In genomic region chr17:10062757-10063385, GRCh38 we compare ENCODE assay signal across 11 cellular contexts.
DNase-seq lines count a peak whose midpoint lies in the region; ATAC-seq and TF ChIP-seq lines count a peak whose summit lies in the region.
"Had no signal": no experiment of that assay in that cellular context is flagged by ENCODE, and none has a peak within 500 bp of the region (broad histone marks: within the 10 kb centered on the region; RNA-seq: fewer than 3 reads in every experiment).

No MANE protein-coding gene starts in this region.

- TF ChIP-seq CTCF in HEK293 (tag by site-specific recombination; IDR thresholded peaks at IDR 0.05) (no peak), ascending aorta (IDR thresholded peaks at IDR 0.05) (no peak)

- intact Hi-C loops in ascending aorta (cut with DNase I) = no loop called here
- intact Hi-C loops in naive thymus-derived CD4-positive, alpha-beta T cell (cut with micrococcal nuclease) = no loop called here
- intact Hi-C loops in activated T-helper 1 cell treated with anti-CD3 and anti-CD28 coated beads, Interleukin-12 subunit alpha, Interleukin-12 subunit beta, Interleukin-2, Interleukin-4 antibody, amounts not matched to agents 30 ng/mL and 10 ng/mL and 1 ng/mL, durations not matched to agents 14 hours and 24 hours and 36 hours (cut with micrococcal nuclease) = no loop called here

- peaks cover 0 to 21% (median 4%) of the 10 kb centered on the region in 11 donors for H3K9me3 Mint-ChIP-seq in naive thymus-derived CD4-positive, alpha-beta T cell
- H3K9me3 Mint-ChIP-seq in activated T-helper 1 cell treated with anti-CD3 and anti-CD28 coated beads, Interleukin-12 subunit alpha, Interleukin-12 subunit beta, Interleukin-2, Interleukin-4 antibody, amounts not matched to agents 30 ng/mL and 10 ng/mL and 1 ng/mL, durations not matched to agents 14 hours and 24 hours and 36 hours = no peaks in the 10 kb centered on the region

- POLR2A ChIA-PET in HEK293 (lab: Yijun Ruan, JAX) = no interaction called here
- POLR2A ChIA-PET in naive thymus-derived CD4-positive, alpha-beta T cell (lab: Charles Lee) = no interaction called here

- H3K9ac ChIP-seq in BLaER1 treated with 17β-estradiol and CSF1 and Interleukin-3, amounts not matched to agents 10 nM and 100 nM = peak overlapping the region; percentile 74 to 87 (median 83)

- ATAC-seq in naive thymus-derived CD4-positive, alpha-beta T cell = peak; percentile 63

- H3K4me2 ChIP-seq in BLaER1 treated with 17β-estradiol and CSF1 and Interleukin-3, amounts not matched to agents 10 nM and 100 nM = peak overlapping the region; percentile 86 to 95 (median 92)

- H3K4me3 Mint-ChIP-seq in naive thymus-derived CD4-positive, alpha-beta T cell = no peak overlapping the region
- no peak overlapping the region for H3K4me3 Mint-ChIP-seq in activated T-helper 1 cell treated with anti-CD3 and anti-CD28 coated beads, Interleukin-12 subunit alpha, Interleukin-12 subunit beta, Interleukin-2, Interleukin-4 antibody, amounts not matched to agents 30 ng/mL and 10 ng/mL and 1 ng/mL, durations not matched to agents 14 hours and 24 hours and 36 hours

- H3K36me3 ChIP-seq in BLaER1 treated with 17β-estradiol and CSF1 and Interleukin-3, amounts not matched to agents 10 nM and 100 nM = peaks cover 0 to 59% (median 24%) of the 10 kb centered on the region in 11 experiments; a peak in 18 of 22 replicates
- H3K36me3 ChIP-seq in HEK293 (ENCODE audit: control insufficient read depth in 2 of 2, insufficient read depth in 1 of 2, low read length in 2 of 2) (no peaks in the 10 kb centered on the region), ascending aorta (no peaks in the 10 kb centered on the region)
- no peaks in the 10 kb centered on the region for H3K36me3 ChIP-seq in naive thymus-derived CD4-positive, alpha-beta T cell (ENCODE audit: control insufficient read depth in 2 of 3, insufficient read depth in 3 of 3, low read length in 3 of 3)

- H3K4me3 ChIP-seq in BLaER1 treated with 17β-estradiol and CSF1 and Interleukin-3, amounts not matched to agents 10 nM and 100 nM = peak overlapping the region in 2 of 10 experiments; percentile 13 to 21; a peak in 1 of 20 replicates
- H3K4me3 ChIP-seq in HEK293 (ENCODE audit: low read depth, low read length) = no peak overlapping the region
- H3K4me3 ChIP-seq in ascending aorta = no peak overlapping the region
- H3K4me3 ChIP-seq in naive thymus-derived CD4-positive, alpha-beta T cell (ENCODE audit: low read length) = no peak overlapping the region

- peaks cover 15 to 36% (median 21%) of the 10 kb centered on the region in 11 experiments for H3K9me3 ChIP-seq in BLaER1 treated with 17β-estradiol and CSF1 and Interleukin-3, amounts not matched to agents 10 nM and 100 nM (replicated peaks in 1 of 11)
- H3K9me3 ChIP-seq in HEK293 (ENCODE audit: control insufficient read depth, insufficient read depth, low read depth, low read length) (no peaks in the 10 kb centered on the region), ascending aorta (peaks cover 0 to 5% of the 10 kb centered on the region in 2 donors)
- no peaks in the 10 kb centered on the region for H3K9me3 ChIP-seq in naive thymus-derived CD4-positive, alpha-beta T cell (ENCODE audit: control insufficient read depth in 2 of 3, low read length in 3 of 3)

- peaks cover 0 to 15% (median 0%) of the 10 kb centered on the region in 11 experiments; a peak in 2 of 22 replicates for H4K20me1 ChIP-seq in BLaER1 treated with 17β-estradiol and CSF1 and Interleukin-3, amounts not matched to agents 10 nM and 100 nM

- H3K4me1 Mint-ChIP-seq in naive thymus-derived CD4-positive, alpha-beta T cell = peaks cover 0 to 14% (median 0%) of the 10 kb centered on the region in 7 donors
- H3K4me1 Mint-ChIP-seq in activated T-helper 1 cell treated with anti-CD3 and anti-CD28 coated beads, Interleukin-12 subunit alpha, Interleukin-12 subunit beta, Interleukin-2, Interleukin-4 antibody, amounts not matched to agents 30 ng/mL and 10 ng/mL and 1 ng/mL, durations not matched to agents 14 hours and 24 hours and 36 hours (ENCODE audit: low read depth) = no peaks in the 10 kb centered on the region

- DNase-seq in ascending aorta (ENCODE audit: low spot score in 2 of 2) (peak in 1 of 2 donors; percentile 72), NCI-H187 (lab: John Stamatoyannopoulos, UW) (no peak), amniotic stem cell (lab: John Stamatoyannopoulos, UW) (no peak)
- DNase-seq in naive thymus-derived CD4-positive, alpha-beta T cell = no peak
- DNase-seq in activated T-helper 1 cell treated with anti-CD3 and anti-CD28 coated beads, Interleukin-12 subunit alpha, Interleukin-12 subunit beta, Interleukin-2, Interleukin-4 antibody, amounts not matched to agents 30 ng/mL and 10 ng/mL and 1 ng/mL, durations not matched to agents 14 hours and 24 hours and 36 hours (ENCODE audit: low spot score) = no peak
- DNase-seq in stimulated activated CD4-positive, alpha-beta T cell treated with anti-CD3 and anti-CD28 coated beads, Interleukin-4, amount 100 ng/mL, for 4 hours = no peak
- DNase-seq: NCI-H1105; stimulated activated CD4-positive, alpha-beta T cell treated with anti-CD3 and anti-CD28 coated beads, Interleukin-15, amount 100 ng/mL, for 24 hours; stimulated activated naive CD4-positive, alpha-beta T cell had no signal

- H3K27me3 ChIP-seq in BLaER1 treated with 17β-estradiol and CSF1 and Interleukin-3, amounts not matched to agents 10 nM and 100 nM = no peaks in the 10 kb centered on the region
- no peaks in the 10 kb centered on the region for H3K27me3 ChIP-seq in ascending aorta
- no peaks in the 10 kb centered on the region for H3K27me3 ChIP-seq in naive thymus-derived CD4-positive, alpha-beta T cell (ENCODE audit: control insufficient read depth in 2 of 2, insufficient read depth in 2 of 2, low read length in 2 of 2)

- no peak overlapping the region for H3K27ac Mint-ChIP-seq in naive thymus-derived CD4-positive, alpha-beta T cell
- no peak overlapping the region for H3K27ac Mint-ChIP-seq in activated T-helper 1 cell treated with anti-CD3 and anti-CD28 coated beads, Interleukin-12 subunit alpha, Interleukin-12 subunit beta, Interleukin-2, Interleukin-4 antibody, amounts not matched to agents 30 ng/mL and 10 ng/mL and 1 ng/mL, durations not matched to agents 14 hours and 24 hours and 36 hours

- H3K4me1 ChIP-seq in BLaER1 treated with 17β-estradiol and CSF1 and Interleukin-3, amounts not matched to agents 10 nM and 100 nM = peaks cover 68 to 99% (median 88%) of the 10 kb centered on the region in 10 experiments
- no peaks in the 10 kb centered on the region for H3K4me1 ChIP-seq in HEK293 (ENCODE audit: control insufficient read depth, insufficient read depth, low read length)
- H3K4me1 ChIP-seq in ascending aorta = peaks cover 0 to 3% of the 10 kb centered on the region in 2 donors
- H3K4me1 ChIP-seq in naive thymus-derived CD4-positive, alpha-beta T cell (ENCODE audit: control insufficient read depth in 2 of 2, insufficient read depth in 2 of 2, low read length in 2 of 2) = peaks cover 0 to 7% of the 10 kb centered on the region in 2 donors

- peak overlapping the region; percentile 95 to 99 (median 97) for H3K27ac ChIP-seq in BLaER1 treated with 17β-estradiol and CSF1 and Interleukin-3, amounts not matched to agents 10 nM and 100 nM
- H3K27ac ChIP-seq in HEK293 (ENCODE audit: extremely low read depth, low read depth, low read length) (no peak overlapping the region), ascending aorta (peak overlapping the region; percentile 5 to 7)
- no peak overlapping the region for H3K27ac ChIP-seq in naive thymus-derived CD4-positive, alpha-beta T cell (ENCODE audit: low read depth, low read length)

- H3K27me3 Mint-ChIP-seq in naive thymus-derived CD4-positive, alpha-beta T cell = peaks cover 0 to 5% (median 0%) of the 10 kb centered on the region in 5 donors
- H3K27me3 Mint-ChIP-seq in activated T-helper 1 cell treated with anti-CD3 and anti-CD28 coated beads, Interleukin-12 subunit alpha, Interleukin-12 subunit beta, Interleukin-2, Interleukin-4 antibody, amounts not matched to agents 30 ng/mL and 10 ng/mL and 1 ng/mL, durations not matched to agents 14 hours and 24 hours and 36 hours (ENCODE audit: insufficient read depth) = no peaks in the 10 kb centered on the region

- peaks cover 0 to 4% (median 0%) of the 10 kb centered on the region in 5 donors for H3K36me3 Mint-ChIP-seq in naive thymus-derived CD4-positive, alpha-beta T cell
- no peaks in the 10 kb centered on the region for H3K36me3 Mint-ChIP-seq in activated T-helper 1 cell treated with anti-CD3 and anti-CD28 coated beads, Interleukin-12 subunit alpha, Interleukin-12 subunit beta, Interleukin-2, Interleukin-4 antibody, amounts not matched to agents 30 ng/mL and 10 ng/mL and 1 ng/mL, durations not matched to agents 14 hours and 24 hours and 36 hours (ENCODE audit: low read depth)

- CTCF ChIA-PET in HEK293 (lab: Yijun Ruan, JAX) = no interaction called here
- CTCF ChIA-PET in naive thymus-derived CD4-positive, alpha-beta T cell (lab: Charles Lee) = no interaction called here

TF ChIP-seq in HEK293, 187 proteins besides CTCF, POLR2A, EP300 and RAD21:
- TF ChIP-seq ZNF335 (tag by site-specific recombination; conservative IDR thresholded peaks at IDR 0.05) (no peak), ZIC2 (tag by site-specific recombination; IDR thresholded peaks at IDR 0.05) (peak; percentile 14; the same call in 1 of the 2 replicates)
TF ChIP-seq in HEK293: peak in this region for 1.

Comparison
In these comparisons a context has a peak if more than half of its experiments do, and no peak if none do; other contexts are left out.
1. H3K27ac ChIP-seq: peak in BLaER1 treated with 17β-estradiol and CSF1 and Interleukin-3, amounts not matched to agents 10 nM and 100 nM (11 of 11) and ascending aorta (2 of 2); none in HEK293 (single experiment) and naive thymus-derived CD4-positive, alpha-beta T cell (single experiment).